Comparison of ENCODE assay signal across 1 cellular context in the genomic region with DNA sequence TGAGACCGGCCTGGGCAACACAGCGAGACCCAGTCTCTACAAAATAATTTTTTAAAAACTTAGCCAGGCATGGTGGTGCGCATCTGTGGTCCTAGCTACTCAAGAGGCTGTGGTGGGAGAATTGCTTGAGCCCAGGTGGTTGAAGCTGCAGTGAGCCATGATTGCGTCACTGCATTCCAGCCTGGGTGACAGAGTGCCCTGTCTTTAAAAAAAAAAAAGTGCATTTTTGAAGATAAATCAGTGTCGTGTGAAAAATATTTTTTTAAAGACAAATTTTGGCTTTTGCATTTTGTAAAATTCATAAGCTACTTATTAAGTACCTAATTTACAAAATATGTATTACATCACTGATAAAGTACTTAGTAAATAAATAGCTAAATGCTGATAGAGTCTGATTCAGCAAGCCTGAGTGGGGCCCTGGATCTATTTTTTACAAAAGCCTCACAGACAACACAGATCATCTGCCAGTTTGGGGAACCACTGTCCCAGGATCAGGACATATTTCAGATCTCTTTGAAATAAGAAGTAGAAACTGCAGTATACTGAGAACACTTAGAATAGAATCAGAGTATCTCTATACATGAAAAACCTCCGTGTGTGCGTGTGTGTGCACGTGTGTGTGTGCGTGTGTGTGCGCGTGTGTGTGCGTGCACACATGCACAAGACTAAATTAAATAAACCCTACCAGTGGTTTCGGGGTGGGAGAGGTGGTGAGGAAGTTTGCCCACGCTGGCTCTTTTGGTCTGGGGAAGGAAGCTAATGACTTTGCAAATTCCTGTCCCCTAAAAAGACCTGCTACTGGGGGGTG.
A peak's percentile ranks its signal among the peaks of the same experiment; 100 is the strongest.
TF ChIP-seq lines count a peak whose summit lies in the region.

No MANE protein-coding gene starts in this region.

TF ChIP-seq in GM12878, 131 proteins besides CTCF, POLR2A, EP300 and RAD21 (continued from another document):
- peak; percentile 42; the same call in 1 of the 2 replicates for TF ChIP-seq SMARCA5 (IDR thresholded peaks at IDR 0.05)
- peak; percentile 76 for TF ChIP-seq RUNX3 (IDR thresholded peaks at IDR 0.05; ENCODE audit: low read length)
- 0 out of 2 replicates have a peak, but pooled peaks have one; percentile 37 for TF ChIP-seq ZNF24 (IDR thresholded peaks at IDR 0.05)
- TF ChIP-seq CBX5 (IDR thresholded peaks at IDR 0.05; ENCODE audit: low read depth): no peak
- TF ChIP-seq, protein P1, sequence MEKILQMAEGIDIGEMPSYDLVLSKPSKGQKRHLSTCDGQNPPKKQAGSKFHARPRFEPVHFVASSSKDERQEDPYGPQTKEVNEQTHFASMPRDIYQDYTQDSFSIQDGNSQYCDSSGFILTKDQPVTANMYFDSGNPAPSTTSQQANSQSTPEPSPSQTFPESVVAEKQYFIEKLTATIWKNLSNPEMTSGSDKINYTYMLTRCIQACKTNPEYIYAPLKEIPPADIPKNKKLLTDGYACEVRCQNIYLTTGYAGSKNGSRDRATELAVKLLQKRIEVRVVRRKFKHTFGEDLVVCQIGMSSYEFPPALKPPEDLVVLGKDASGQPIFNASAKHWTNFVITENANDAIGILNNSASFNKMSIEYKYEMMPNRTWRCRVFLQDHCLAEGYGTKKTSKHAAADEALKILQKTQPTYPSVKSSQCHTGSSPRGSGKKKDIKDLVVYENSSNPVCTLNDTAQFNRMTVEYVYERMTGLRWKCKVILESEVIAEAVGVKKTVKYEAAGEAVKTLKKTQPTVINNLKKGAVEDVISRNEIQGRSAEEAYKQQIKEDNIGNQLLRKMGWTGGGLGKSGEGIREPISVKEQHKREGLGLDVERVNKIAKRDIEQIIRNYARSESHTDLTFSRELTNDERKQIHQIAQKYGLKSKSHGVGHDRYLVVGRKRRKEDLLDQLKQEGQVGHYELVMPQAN (conservative IDR thresholded peaks at IDR 0.05): 0 out of 2 replicates have a peak, but pooled peaks have one; percentile 43
- TF ChIP-seq, protein P2, sequence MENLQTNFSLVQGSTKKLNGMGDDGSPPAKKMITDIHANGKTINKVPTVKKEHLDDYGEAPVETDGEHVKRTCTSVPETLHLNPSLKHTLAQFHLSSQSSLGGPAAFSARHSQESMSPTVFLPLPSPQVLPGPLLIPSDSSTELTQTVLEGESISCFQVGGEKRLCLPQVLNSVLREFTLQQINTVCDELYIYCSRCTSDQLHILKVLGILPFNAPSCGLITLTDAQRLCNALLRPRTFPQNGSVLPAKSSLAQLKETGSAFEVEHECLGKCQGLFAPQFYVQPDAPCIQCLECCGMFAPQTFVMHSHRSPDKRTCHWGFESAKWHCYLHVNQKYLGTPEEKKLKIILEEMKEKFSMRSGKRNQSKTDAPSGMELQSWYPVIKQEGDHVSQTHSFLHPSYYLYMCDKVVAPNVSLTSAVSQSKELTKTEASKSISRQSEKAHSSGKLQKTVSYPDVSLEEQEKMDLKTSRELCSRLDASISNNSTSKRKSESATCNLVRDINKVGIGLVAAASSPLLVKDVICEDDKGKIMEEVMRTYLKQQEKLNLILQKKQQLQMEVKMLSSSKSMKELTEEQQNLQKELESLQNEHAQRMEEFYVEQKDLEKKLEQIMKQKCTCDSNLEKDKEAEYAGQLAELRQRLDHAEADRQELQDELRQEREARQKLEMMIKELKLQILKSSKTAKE (IDR thresholded peaks at IDR 0.05; ENCODE audit: low read depth, poor library complexity, severe bottlenecking): peak; percentile 19
- no peak for TF ChIP-seq NFYA (IDR thresholded peaks at IDR 0.05; ENCODE audit: borderline replicate concordance, low read depth, low read length)
- peak; percentile 79 for TF ChIP-seq MTA2 (IDR thresholded peaks at IDR 0.05; ENCODE audit: low read depth)
- 0 out of 2 replicates have a peak, but pooled peaks have one; percentile 33 for TF ChIP-seq NBN (IDR thresholded peaks at IDR 0.05)
- TF ChIP-seq, protein P3, sequence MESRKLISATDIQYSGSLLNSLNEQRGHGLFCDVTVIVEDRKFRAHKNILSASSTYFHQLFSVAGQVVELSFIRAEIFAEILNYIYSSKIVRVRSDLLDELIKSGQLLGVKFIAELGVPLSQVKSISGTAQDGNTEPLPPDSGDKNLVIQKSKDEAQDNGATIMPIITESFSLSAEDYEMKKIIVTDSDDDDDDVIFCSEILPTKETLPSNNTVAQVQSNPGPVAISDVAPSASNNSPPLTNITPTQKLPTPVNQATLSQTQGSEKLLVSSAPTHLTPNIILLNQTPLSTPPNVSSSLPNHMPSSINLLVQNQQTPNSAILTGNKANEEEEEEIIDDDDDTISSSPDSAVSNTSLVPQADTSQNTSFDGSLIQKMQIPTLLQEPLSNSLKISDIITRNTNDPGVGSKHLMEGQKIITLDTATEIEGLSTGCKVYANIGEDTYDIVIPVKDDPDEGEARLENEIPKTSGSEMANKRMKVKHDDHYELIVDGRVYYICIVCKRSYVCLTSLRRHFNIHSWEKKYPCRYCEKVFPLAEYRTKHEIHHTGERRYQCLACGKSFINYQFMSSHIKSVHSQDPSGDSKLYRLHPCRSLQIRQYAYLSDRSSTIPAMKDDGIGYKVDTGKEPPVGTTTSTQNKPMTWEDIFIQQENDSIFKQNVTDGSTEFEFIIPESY (IDR thresholded peaks at IDR 0.05): no peak
- no peak for TF ChIP-seq ZNF274 (IDR thresholded peaks at IDR 0.05; ENCODE audit: insufficient read depth, insufficient read length)
- TF ChIP-seq, protein P4, sequence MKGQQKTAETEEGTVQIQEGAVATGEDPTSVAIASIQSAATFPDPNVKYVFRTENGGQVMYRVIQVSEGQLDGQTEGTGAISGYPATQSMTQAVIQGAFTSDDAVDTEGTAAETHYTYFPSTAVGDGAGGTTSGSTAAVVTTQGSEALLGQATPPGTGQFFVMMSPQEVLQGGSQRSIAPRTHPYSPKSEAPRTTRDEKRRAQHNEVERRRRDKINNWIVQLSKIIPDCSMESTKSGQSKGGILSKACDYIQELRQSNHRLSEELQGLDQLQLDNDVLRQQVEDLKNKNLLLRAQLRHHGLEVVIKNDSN (IDR thresholded peaks at IDR 0.05; ENCODE audit: borderline replicate concordance, extremely low read length, insufficient read depth, low read depth, low read length): no peak
- peak; percentile 9; the same call in 1 of the 2 replicates for TF ChIP-seq SPI1 (IDR thresholded peaks at IDR 0.05; ENCODE audit: borderline replicate concordance, insufficient read depth, low read depth, low read length)
- peak; percentile 47; the same call in 1 of the 2 replicates for TF ChIP-seq PAX8 (IDR thresholded peaks at IDR 0.05)
- peak; percentile 40 for TF ChIP-seq MEF2B (IDR thresholded peaks at IDR 0.05; ENCODE audit: partially characterized antibody, poor library complexity, severe bottlenecking)
- no peak for TF ChIP-seq NRF1 (conservative IDR thresholded peaks at IDR 0.05; ENCODE audit: low read depth, low read length)
- TF ChIP-seq CREM (IDR thresholded peaks at IDR 0.05; ENCODE audit: low read depth): peak; percentile 39; the same call in 1 of the 2 replicates
- TF ChIP-seq POU2F2 (IDR thresholded peaks at IDR 0.05; ENCODE audit: borderline replicate concordance, low read depth, low read length): 0 out of 3 replicates have a peak, but pooled peaks have one; percentile 66
- TF ChIP-seq BHLHE40 (IDR thresholded peaks at IDR 0.05; ENCODE audit: borderline replicate concordance in 1 of 2, low read depth in 2 of 2, low read length in 1 of 2): peak; percentile 91 to 94
- TF ChIP-seq, protein P5, sequence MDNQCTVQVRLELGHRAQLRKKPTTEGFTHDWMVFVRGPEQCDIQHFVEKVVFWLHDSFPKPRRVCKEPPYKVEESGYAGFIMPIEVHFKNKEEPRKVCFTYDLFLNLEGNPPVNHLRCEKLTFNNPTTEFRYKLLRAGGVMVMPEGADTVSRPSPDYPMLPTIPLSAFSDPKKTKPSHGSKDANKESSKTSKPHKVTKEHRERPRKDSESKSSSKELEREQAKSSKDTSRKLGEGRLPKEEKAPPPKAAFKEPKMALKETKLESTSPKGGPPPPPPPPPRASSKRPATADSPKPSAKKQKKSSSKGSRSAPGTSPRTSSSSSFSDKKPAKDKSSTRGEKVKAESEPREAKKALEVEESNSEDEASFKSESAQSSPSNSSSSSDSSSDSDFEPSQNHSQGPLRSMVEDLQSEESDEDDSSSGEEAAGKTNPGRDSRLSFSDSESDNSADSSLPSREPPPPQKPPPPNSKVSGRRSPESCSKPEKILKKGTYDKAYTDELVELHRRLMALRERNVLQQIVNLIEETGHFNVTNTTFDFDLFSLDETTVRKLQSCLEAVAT (IDR thresholded peaks at IDR 0.05): 0 out of 2 replicates have a peak, but pooled peaks have one; percentile 36
- TF ChIP-seq, protein P6, sequence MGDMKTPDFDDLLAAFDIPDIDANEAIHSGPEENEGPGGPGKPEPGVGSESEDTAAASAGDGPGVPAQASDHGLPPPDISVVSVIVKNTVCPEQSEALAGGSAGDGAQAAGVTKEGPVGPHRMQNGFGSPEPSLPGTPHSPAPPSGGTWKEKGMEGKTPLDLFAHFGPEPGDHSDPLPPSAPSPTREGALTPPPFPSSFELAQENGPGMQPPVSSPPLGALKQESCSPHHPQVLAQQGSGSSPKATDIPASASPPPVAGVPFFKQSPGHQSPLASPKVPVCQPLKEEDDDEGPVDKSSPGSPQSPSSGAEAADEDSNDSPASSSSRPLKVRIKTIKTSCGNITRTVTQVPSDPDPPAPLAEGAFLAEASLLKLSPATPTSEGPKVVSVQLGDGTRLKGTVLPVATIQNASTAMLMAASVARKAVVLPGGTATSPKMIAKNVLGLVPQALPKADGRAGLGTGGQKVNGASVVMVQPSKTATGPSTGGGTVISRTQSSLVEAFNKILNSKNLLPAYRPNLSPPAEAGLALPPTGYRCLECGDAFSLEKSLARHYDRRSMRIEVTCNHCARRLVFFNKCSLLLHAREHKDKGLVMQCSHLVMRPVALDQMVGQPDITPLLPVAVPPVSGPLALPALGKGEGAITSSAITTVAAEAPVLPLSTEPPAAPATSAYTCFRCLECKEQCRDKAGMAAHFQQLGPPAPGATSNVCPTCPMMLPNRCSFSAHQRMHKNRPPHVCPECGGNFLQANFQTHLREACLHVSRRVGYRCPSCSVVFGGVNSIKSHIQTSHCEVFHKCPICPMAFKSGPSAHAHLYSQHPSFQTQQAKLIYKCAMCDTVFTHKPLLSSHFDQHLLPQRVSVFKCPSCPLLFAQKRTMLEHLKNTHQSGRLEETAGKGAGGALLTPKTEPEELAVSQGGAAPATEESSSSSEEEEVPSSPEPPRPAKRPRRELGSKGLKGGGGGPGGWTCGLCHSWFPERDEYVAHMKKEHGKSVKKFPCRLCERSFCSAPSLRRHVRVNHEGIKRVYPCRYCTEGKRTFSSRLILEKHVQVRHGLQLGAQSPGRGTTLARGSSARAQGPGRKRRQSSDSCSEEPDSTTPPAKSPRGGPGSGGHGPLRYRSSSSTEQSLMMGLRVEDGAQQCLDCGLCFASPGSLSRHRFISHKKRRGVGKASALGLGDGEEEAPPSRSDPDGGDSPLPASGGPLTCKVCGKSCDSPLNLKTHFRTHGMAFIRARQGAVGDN (IDR thresholded peaks at IDR 0.05): peak; percentile 38; the same call in 1 of the 2 replicates
- peak; percentile 34; the same call in 1 of the 2 replicates for TF ChIP-seq ATF7 (IDR thresholded peaks at IDR 0.05; ENCODE audit: low read depth)
- peak; percentile 47; the same call in 1 of the 2 replicates for TF ChIP-seq BACH1 (IDR thresholded peaks at IDR 0.05; ENCODE audit: borderline replicate concordance)
- TF ChIP-seq PAX5 (IDR thresholded peaks at IDR 0.05; ENCODE audit: borderline replicate concordance, low read depth, low read length): peak; percentile 57; the same call in 1 of the 2 replicates
- 0 out of 2 replicates have a peak, but pooled peaks have one; percentile 37 for TF ChIP-seq TCF12 (IDR thresholded peaks at IDR 0.05; ENCODE audit: low read depth, low read length)
- TF ChIP-seq BCL11A (IDR thresholded peaks at IDR 0.05; ENCODE audit: low read depth, low read length): peak; percentile 70; the same call in 1 of the 2 replicates
- TF ChIP-seq NR2F1 (conservative IDR thresholded peaks at IDR 0.05): 0 out of 2 replicates have a peak, but pooled peaks have one; percentile 16
